Comparison of ENCODE assay signal across 21 cellular contexts in the genomic region with DNA sequence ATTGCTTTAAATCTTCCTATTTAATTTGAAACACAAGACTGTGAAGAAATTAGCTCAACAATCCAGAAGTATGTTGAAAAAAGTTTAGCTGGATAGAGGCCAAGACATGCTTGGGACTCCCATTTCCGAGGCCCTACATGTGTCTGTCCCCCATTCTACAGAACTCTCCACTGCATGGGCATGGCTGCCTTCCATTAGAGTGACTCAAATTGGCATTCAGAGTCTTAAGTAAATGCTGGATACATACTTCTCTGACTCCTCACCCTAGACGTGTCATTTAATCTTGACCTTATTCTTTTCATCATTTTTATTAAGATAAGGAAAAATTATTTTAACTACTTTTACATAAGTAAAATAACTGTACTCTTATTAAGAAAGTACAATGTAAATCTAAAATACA.
"Had no signal": no experiment of that assay in that cellular context is flagged by ENCODE, and none has a peak within 500 bp of the region (broad histone marks: within the 10 kb centered on the region; RNA-seq: fewer than 3 reads in every experiment).

No MANE protein-coding gene starts in this region.

- H3K27me3 ChIP-seq: heart left ventricle, right lobe of liver, transverse colon had no signal

- H3K36me3 ChIP-seq: heart left ventricle, prostate gland, right lobe of liver, transverse colon had no signal

- H3K4me1 ChIP-seq: heart left ventricle, prostate gland, right lobe of liver, transverse colon had no signal

- H3K27ac ChIP-seq: heart left ventricle, prostate gland, right lobe of liver, transverse colon, VCaP had no signal

- H3K9me3 ChIP-seq: prostate gland, right lobe of liver, transverse colon had no signal

- ATAC-seq: activated T-cell treated with anti-CD3 and anti-CD28 coated beads, Interleukin-2, amount 50 U/mL, for 4 hours; heart left ventricle; left ventricle myocardium superior; right lobe of liver; stimulated activated naive B cell treated with anti-CD40 and anti-IgM and Interleukin-4, amounts not matched to agents 10 μg/mL and 1 μg/mL and 100 μg/mL, for 72 hours had no signal

- H3K4me3 ChIP-seq: heart left ventricle, prostate gland, right lobe of liver, transverse colon had no signal

- DNase-seq: activated CD4-positive, alpha-beta memory T cell treated with anti-CD3 and anti-CD28 coated beads for 36 hours; activated effector memory CD4-positive, alpha-beta T cell treated with anti-CD3 and anti-CD28 coated beads, Interleukin-2, amount 50 U/mL, for 16 hours; activated naive CD8-positive, alpha-beta T cell treated with anti-CD3 and anti-CD28 coated beads for 36 hours; activated T-cell treated with anti-CD3 and anti-CD28 coated beads, Interleukin-2, amount 50 U/mL, for 4 hours; anterior cingulate cortex; caudate nucleus; effector memory CD4-positive, alpha-beta T cell; foreskin melanocyte; heart left ventricle; islet precursor cell; left ventricle myocardium superior; mesendoderm; nephron progenitor cell; right lobe of liver; stimulated activated CD4-positive, alpha-beta T cell treated with anti-CD3 and anti-CD28 coated beads, Interleukin-1b, Interleukin-23, amount 100 ng/mL, for 48 hours; stimulated activated naive B cell treated with anti-CD40 and anti-IgM and Interleukin-4, amounts not matched to agents 10 μg/mL and 1 μg/mL and 100 μg/mL, for 72 hours; substantia nigra; T-helper 2 cell; transverse colon had no signal
